ENCODE assay signal across 11 cellular contexts in the genomic region with DNA sequence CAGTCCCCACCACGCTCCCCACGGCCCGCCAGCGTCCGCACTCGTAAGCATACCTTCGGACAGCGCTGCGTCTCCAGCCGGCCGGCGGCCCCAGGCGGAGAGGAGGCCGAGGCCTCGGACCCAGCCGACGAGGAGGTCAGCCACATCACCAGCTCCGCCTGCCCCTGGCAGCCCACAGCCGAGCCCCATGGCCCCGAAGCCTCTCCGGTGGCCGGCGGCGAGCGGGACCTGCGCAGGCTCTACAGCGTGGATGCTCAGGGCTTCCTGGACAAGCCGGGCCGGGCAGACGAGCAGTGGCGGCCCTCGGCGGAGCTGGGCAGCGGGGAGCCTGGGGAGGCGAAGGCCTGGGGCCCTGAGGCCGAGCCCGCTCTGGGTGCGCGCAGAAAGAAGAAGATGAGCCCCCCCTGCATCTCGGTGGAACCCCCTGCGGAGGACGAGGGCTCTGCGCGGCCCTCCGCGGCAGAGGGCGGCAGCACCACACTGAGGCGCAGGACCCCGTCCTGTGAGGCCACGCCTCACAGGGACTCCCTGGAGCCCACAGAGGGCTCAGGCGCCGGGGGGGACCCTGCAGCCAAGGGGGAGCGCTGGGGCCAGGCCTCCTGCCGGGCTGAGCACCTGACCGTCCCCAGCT. TPM values are rescaled to one million over a fixed set of nuclear protein-coding genes. Genes with fewer than 3 reads are reported as not detected.
"Had no signal": no experiment of that assay in that cellular context is flagged by ENCODE, and none has a peak within 500 bp of the region (broad histone marks: within the 10 kb centered on the region; RNA-seq: fewer than 3 reads in every experiment).

No MANE protein-coding gene starts in this region.

- H3K9ac ChIP-seq: GM23248 had no signal

- H2AFZ ChIP-seq: GM23248 had no signal

- ATAC-seq: HCT116, HepG2 had no signal

- FAIRE-seq: HepG2 had no signal

- DNase-seq: GM23248, GOT3, H7, Kasumi-1, KG1 had no signal

- H3K4me3 ChIP-seq: GM23248, HAP-1 had no signal

- H3K27ac ChIP-seq: GM23248, HL-60 had no signal

- H3K9me3 ChIP-seq: HAP-1 had no signal

- H3K4me1 ChIP-seq: HAP-1 had no signal

- H3K36me3 ChIP-seq: HAP-1 had no signal

RNA-seq across cellular contexts. Expression of a gene that starts 4.9 kb away (rescaled TPM):
- total RNA-seq: GM23248, H7, HepG2, HT1080 had no signal
- polyA plus RNA-seq: GM23248, HepG2, IgD-negative memory B cell had no signal

RNA-seq across cellular contexts. Expression of a gene that starts 9.8 kb away (rescaled TPM):
- total RNA-seq: GM23248, H7, HepG2, HT1080 had no signal
- polyA plus RNA-seq: GM23248, HepG2, IgD-negative memory B cell had no signal

RNA-seq across cellular contexts. Expression of a gene that starts 20.3 kb away (rescaled TPM):
- total RNA-seq: GM23248, H7, HepG2, HT1080 had no signal
- polyA plus RNA-seq: GM23248, IgD-negative memory B cell had no signal

RNA-seq across cellular contexts. Expression of a gene that starts 35.7 kb away (rescaled TPM):
- total RNA-seq: GM23248, H7, HepG2, HT1080 had no signal
- polyA plus RNA-seq: GM23248, HepG2, IgD-negative memory B cell had no signal
